2 cellular contexts compared by ENCODE assay signal in genomic region chr12:10354502-10354901, GRCh38.
TF ChIP-seq lines count a peak whose summit lies in the region.

No MANE protein-coding gene starts in this region.

TF ChIP-seq in K562, 482 proteins besides CTCF, POLR2A, EP300 and RAD21:
- no peak for TF ChIP-seq TCF7 (IDR thresholded peaks at IDR 0.05; ENCODE audit: borderline replicate concordance)
- TF ChIP-seq NFIC (IDR thresholded peaks at IDR 0.05) = peak; percentile 55
TF ChIP-seq in K562: peak in this region for 1.

TF ChIP-seq in GM12891, 5 proteins besides CTCF, POLR2A, EP300 and RAD21:
- TF ChIP-seq TAF1 (IDR thresholded peaks at IDR 0.05; ENCODE audit: low read depth, low read length) (no peak), SPI1 (IDR thresholded peaks at IDR 0.05; ENCODE audit: low read depth, low read length) (no peak), POU2F2 (IDR thresholded peaks at IDR 0.05; ENCODE audit: low read depth, low read length) (no peak)
